1 cellular context compared by ENCODE assay signal in the genomic region with DNA sequence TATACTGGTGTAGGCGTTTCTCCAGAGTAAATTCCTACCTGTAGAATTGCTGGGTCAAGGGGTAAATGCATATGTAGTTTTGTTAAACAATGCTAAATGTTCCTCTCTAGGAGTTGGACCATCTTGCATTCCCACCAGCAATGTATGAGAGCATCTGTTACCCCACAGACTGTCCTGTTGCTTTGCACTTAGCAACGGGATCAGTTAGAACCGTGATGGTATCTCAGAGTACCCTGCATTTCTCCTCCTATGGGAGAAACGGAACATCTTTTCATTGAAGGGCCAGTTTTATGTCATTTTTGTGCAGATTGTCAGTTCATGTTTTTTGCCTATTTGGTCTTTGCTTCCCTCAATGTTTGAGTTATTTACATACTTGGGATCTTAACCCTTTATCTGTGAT.
TF ChIP-seq lines count a peak whose summit lies in the region.

No MANE protein-coding gene starts in this region.

TF ChIP-seq in HCT116, 20 proteins besides CTCF, POLR2A, EP300 and RAD21 (continued from another document):
- TF ChIP-seq POLR2AphosphoS5 (IDR thresholded peaks at IDR 0.05; ENCODE audit: low read depth, low read length) (no peak), SRF (IDR thresholded peaks at IDR 0.05; ENCODE audit: low read depth) (no peak), SP1 (IDR thresholded peaks at IDR 0.05; ENCODE audit: low read depth) (no peak), CEBPB (IDR thresholded peaks at IDR 0.05; ENCODE audit: low read depth) (no peak), YY1 (IDR thresholded peaks at IDR 0.05; ENCODE audit: extremely low read depth, insufficient replicate concordance, low read depth, low read length) (no peak), EGR1 (IDR thresholded peaks at IDR 0.05; ENCODE audit: low read depth) (no peak), SIN3A (IDR thresholded peaks at IDR 0.05; ENCODE audit: low read depth) (no peak), TCF7L2 (IDR thresholded peaks at IDR 0.05; ENCODE audit: borderline replicate concordance, extremely low read depth, insufficient read depth, insufficient read length) (no peak), FOSL1 (IDR thresholded peaks at IDR 0.05; ENCODE audit: low read depth) (no peak), CBX3 (IDR thresholded peaks at IDR 0.05; ENCODE audit: low read depth) (no peak), ELF1 (IDR thresholded peaks at IDR 0.05; ENCODE audit: borderline replicate concordance, low read depth) (no peak), ZNF274 (IDR thresholded peaks at IDR 0.05; ENCODE audit: low read depth, low read length) (no peak), EZH2phosphoT487 (IDR thresholded peaks at IDR 0.05; ENCODE audit: borderline replicate concordance) (no peak)
- TF ChIP-seq, protein P1, sequence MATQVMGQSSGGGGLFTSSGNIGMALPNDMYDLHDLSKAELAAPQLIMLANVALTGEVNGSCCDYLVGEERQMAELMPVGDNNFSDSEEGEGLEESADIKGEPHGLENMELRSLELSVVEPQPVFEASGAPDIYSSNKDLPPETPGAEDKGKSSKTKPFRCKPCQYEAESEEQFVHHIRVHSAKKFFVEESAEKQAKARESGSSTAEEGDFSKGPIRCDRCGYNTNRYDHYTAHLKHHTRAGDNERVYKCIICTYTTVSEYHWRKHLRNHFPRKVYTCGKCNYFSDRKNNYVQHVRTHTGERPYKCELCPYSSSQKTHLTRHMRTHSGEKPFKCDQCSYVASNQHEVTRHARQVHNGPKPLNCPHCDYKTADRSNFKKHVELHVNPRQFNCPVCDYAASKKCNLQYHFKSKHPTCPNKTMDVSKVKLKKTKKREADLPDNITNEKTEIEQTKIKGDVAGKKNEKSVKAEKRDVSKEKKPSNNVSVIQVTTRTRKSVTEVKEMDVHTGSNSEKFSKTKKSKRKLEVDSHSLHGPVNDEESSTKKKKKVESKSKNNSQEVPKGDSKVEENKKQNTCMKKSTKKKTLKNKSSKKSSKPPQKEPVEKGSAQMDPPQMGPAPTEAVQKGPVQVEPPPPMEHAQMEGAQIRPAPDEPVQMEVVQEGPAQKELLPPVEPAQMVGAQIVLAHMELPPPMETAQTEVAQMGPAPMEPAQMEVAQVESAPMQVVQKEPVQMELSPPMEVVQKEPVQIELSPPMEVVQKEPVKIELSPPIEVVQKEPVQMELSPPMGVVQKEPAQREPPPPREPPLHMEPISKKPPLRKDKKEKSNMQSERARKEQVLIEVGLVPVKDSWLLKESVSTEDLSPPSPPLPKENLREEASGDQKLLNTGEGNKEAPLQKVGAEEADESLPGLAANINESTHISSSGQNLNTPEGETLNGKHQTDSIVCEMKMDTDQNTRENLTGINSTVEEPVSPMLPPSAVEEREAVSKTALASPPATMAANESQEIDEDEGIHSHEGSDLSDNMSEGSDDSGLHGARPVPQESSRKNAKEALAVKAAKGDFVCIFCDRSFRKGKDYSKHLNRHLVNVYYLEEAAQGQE (IDR thresholded peaks at IDR 0.05; ENCODE audit: low read depth), result no peak
- TF ChIP-seq, protein P2, sequence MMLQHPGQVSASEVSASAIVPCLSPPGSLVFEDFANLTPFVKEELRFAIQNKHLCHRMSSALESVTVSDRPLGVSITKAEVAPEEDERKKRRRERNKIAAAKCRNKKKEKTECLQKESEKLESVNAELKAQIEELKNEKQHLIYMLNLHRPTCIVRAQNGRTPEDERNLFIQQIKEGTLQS (IDR thresholded peaks at IDR 0.05), result no peak
- TF ChIP-seq, protein P3, sequence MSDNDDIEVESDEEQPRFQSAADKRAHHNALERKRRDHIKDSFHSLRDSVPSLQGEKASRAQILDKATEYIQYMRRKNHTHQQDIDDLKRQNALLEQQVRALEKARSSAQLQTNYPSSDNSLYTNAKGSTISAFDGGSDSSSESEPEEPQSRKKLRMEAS (IDR thresholded peaks at IDR 0.05), result no peak
- TF ChIP-seq, protein P4, sequence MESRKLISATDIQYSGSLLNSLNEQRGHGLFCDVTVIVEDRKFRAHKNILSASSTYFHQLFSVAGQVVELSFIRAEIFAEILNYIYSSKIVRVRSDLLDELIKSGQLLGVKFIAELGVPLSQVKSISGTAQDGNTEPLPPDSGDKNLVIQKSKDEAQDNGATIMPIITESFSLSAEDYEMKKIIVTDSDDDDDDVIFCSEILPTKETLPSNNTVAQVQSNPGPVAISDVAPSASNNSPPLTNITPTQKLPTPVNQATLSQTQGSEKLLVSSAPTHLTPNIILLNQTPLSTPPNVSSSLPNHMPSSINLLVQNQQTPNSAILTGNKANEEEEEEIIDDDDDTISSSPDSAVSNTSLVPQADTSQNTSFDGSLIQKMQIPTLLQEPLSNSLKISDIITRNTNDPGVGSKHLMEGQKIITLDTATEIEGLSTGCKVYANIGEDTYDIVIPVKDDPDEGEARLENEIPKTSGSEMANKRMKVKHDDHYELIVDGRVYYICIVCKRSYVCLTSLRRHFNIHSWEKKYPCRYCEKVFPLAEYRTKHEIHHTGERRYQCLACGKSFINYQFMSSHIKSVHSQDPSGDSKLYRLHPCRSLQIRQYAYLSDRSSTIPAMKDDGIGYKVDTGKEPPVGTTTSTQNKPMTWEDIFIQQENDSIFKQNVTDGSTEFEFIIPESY (IDR thresholded peaks at IDR 0.05; ENCODE audit: extremely low read depth, insufficient replicate concordance, low read length), result no peak
